1 cellular context compared by ENCODE assay signal in genomic region chr17:6812295-6812694, GRCh38.
TF ChIP-seq lines count a peak whose summit lies in the region.

No MANE protein-coding gene starts in this region.

TF ChIP-seq in H1, 55 proteins besides CTCF, POLR2A, EP300 and RAD21:
- no peak for TF ChIP-seq POU5F1 (IDR thresholded peaks at IDR 0.05; ENCODE audit: low read depth, low read length)
- TF ChIP-seq TEAD4 (IDR thresholded peaks at IDR 0.05; ENCODE audit: low read depth, low read length) = no peak
- TF ChIP-seq NRF1 (IDR thresholded peaks at IDR 0.05; ENCODE audit: low read depth, low read length) = no peak
- TF ChIP-seq, protein P1, sequence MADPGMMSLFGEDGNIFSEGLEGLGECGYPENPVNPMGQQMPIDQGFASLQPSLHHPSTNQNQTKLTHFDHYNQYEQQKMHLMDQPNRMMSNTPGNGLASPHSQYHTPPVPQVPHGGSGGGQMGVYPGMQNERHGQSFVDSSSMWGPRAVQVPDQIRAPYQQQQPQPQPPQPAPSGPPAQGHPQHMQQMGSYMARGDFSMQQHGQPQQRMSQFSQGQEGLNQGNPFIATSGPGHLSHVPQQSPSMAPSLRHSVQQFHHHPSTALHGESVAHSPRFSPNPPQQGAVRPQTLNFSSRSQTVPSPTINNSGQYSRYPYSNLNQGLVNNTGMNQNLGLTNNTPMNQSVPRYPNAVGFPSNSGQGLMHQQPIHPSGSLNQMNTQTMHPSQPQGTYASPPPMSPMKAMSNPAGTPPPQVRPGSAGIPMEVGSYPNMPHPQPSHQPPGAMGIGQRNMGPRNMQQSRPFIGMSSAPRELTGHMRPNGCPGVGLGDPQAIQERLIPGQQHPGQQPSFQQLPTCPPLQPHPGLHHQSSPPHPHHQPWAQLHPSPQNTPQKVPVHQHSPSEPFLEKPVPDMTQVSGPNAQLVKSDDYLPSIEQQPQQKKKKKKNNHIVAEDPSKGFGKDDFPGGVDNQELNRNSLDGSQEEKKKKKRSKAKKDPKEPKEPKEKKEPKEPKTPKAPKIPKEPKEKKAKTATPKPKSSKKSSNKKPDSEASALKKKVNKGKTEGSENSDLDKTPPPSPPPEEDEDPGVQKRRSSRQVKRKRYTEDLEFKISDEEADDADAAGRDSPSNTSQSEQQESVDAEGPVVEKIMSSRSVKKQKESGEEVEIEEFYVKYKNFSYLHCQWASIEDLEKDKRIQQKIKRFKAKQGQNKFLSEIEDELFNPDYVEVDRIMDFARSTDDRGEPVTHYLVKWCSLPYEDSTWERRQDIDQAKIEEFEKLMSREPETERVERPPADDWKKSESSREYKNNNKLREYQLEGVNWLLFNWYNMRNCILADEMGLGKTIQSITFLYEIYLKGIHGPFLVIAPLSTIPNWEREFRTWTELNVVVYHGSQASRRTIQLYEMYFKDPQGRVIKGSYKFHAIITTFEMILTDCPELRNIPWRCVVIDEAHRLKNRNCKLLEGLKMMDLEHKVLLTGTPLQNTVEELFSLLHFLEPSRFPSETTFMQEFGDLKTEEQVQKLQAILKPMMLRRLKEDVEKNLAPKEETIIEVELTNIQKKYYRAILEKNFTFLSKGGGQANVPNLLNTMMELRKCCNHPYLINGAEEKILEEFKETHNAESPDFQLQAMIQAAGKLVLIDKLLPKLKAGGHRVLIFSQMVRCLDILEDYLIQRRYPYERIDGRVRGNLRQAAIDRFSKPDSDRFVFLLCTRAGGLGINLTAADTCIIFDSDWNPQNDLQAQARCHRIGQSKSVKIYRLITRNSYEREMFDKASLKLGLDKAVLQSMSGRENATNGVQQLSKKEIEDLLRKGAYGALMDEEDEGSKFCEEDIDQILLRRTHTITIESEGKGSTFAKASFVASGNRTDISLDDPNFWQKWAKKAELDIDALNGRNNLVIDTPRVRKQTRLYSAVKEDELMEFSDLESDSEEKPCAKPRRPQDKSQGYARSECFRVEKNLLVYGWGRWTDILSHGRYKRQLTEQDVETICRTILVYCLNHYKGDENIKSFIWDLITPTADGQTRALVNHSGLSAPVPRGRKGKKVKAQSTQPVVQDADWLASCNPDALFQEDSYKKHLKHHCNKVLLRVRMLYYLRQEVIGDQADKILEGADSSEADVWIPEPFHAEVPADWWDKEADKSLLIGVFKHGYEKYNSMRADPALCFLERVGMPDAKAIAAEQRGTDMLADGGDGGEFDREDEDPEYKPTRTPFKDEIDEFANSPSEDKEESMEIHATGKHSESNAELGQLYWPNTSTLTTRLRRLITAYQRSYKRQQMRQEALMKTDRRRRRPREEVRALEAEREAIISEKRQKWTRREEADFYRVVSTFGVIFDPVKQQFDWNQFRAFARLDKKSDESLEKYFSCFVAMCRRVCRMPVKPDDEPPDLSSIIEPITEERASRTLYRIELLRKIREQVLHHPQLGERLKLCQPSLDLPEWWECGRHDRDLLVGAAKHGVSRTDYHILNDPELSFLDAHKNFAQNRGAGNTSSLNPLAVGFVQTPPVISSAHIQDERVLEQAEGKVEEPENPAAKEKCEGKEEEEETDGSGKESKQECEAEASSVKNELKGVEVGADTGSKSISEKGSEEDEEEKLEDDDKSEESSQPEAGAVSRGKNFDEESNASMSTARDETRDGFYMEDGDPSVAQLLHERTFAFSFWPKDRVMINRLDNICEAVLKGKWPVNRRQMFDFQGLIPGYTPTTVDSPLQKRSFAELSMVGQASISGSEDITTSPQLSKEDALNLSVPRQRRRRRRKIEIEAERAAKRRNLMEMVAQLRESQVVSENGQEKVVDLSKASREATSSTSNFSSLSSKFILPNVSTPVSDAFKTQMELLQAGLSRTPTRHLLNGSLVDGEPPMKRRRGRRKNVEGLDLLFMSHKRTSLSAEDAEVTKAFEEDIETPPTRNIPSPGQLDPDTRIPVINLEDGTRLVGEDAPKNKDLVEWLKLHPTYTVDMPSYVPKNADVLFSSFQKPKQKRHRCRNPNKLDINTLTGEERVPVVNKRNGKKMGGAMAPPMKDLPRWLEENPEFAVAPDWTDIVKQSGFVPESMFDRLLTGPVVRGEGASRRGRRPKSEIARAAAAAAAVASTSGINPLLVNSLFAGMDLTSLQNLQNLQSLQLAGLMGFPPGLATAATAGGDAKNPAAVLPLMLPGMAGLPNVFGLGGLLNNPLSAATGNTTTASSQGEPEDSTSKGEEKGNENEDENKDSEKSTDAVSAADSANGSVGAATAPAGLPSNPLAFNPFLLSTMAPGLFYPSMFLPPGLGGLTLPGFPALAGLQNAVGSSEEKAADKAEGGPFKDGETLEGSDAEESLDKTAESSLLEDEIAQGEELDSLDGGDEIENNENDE (IDR thresholded peaks at IDR 0.05; ENCODE audit: insufficient replicate concordance, low read length) = no peak
- TF ChIP-seq MAFK (IDR thresholded peaks at IDR 0.05; ENCODE audit: low read depth, low read length) = no peak
- TF ChIP-seq CBX8 (IDR thresholded peaks at IDR 0.05; ENCODE audit: borderline replicate concordance, low read depth, low read length) = no peak
